Comparison of ENCODE assay signal across 37 cellular contexts in the genomic region with DNA sequence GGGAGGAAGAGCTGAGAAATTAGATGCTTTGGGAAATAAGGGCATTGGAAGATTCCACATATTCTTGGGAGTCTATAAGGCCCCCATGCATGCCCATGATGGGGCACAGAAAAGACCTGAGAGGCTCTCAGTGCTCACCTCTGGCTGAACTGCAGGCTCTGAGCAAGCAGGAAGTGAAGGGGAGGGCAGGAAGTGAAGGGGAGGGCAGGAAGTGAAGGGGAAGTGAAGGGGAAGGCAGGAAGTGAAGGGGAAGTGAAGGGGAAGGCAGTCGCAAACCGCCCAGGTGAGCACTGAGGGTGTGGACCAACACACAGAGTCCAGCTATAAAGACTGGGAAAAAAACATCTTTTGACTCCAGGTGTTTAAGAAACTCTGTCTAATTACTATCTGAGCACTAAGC. TPM values are rescaled to one million over a fixed set of nuclear protein-coding genes. Genes with fewer than 3 reads are reported as not detected.
DNase-seq lines count a peak whose midpoint lies in the region; ATAC-seq and TF ChIP-seq lines count a peak whose summit lies in the region.
"Had no signal": no experiment of that assay in that cellular context is flagged by ENCODE, and none has a peak within 500 bp of the region (broad histone marks: within the 10 kb centered on the region; RNA-seq: fewer than 3 reads in every experiment).

No MANE protein-coding gene starts in this region.

- no peaks in the 10 kb centered on the region for H3K9me2 ChIP-seq in DOHH2 (replicated peaks; ENCODE audit: control insufficient read depth, low read length)

- no peaks in the 10 kb centered on the region for H3K27me3 ChIP-seq in DOHH2 (ENCODE audit: control insufficient read depth, low read length)
- H3K27me3 ChIP-seq: brain microvascular endothelial cell, MG63, pancreas, right atrium auricular region, SJSA1, thyroid gland, uterus had no signal

- ATAC-seq in activated naive CD8-positive, alpha-beta T cell treated with anti-CD3 and anti-CD28 coated beads, Interleukin-2, amount 10 ng/mL, durations not matched to agents 7 days and 5 days (ENCODE audit: low read depth) = no peak
- no peak for ATAC-seq in natural killer cell treated with Interleukin-12 subunit alpha and Interleukin-12 subunit beta and Interleukin-15 and Interleukin-18, amount 100 ng/mL, for 72 hours
- ATAC-seq in HG03139 (IDR thresholded peaks at IDR 0.05; ENCODE audit: unreplicated experiment) (no peak), GM19397 (IDR thresholded peaks at IDR 0.05; ENCODE audit: unreplicated experiment) (no peak), GM18867 (IDR thresholded peaks at IDR 0.05; ENCODE audit: unreplicated experiment) (no peak)
- ATAC-seq: GM12878, left cardiac atrium, pancreas had no signal

- H3K9me3 Mint-ChIP-seq in activated CD4-positive, alpha-beta memory T cell treated with anti-CD3 and anti-CD28 coated beads, Interleukin-2, amount 10 ng/mL, durations not matched to agents 7 days and 5 days = peaks cover 33% of the 10 kb centered on the region
- H3K9me3 Mint-ChIP-seq in activated CD4-positive, alpha-beta memory T cell treated with anti-CD3 and anti-CD28 coated beads for 36 hours = peaks cover 34% of the 10 kb centered on the region
- H3K9me3 Mint-ChIP-seq in activated naive CD8-positive, alpha-beta T cell treated with anti-CD3 and anti-CD28 coated beads, Interleukin-2, amount 10 ng/mL, durations not matched to agents 7 days and 5 days = peaks cover 35% of the 10 kb centered on the region
- H3K9me3 Mint-ChIP-seq in natural killer cell treated with Interleukin-12 subunit alpha and Interleukin-12 subunit beta and Interleukin-15 and Interleukin-18, amount 100 ng/mL, for 72 hours = peaks cover 32% of the 10 kb centered on the region

- H4K20me1 ChIP-seq in DOHH2 (ENCODE audit: control insufficient read depth, insufficient read depth, low read depth, low read length) = no peaks in the 10 kb centered on the region

- H3K36me3 ChIP-seq in DOHH2 (ENCODE audit: control insufficient read depth, low read length) = no peaks in the 10 kb centered on the region
- H3K36me3 ChIP-seq: brain microvascular endothelial cell, MG63, pancreas, right atrium auricular region, SJSA1, thyroid gland, uterus had no signal

- H3F3A ChIP-seq in DOHH2 (ENCODE audit: control insufficient read depth, insufficient read depth) = no peaks in the 10 kb centered on the region

- no peak overlapping the region for H3K27ac ChIP-seq in DOHH2 (ENCODE audit: low read depth, low read length)
- H3K27ac ChIP-seq: brain microvascular endothelial cell, pancreas, right atrium auricular region, RWPE1, SJSA1, thyroid gland, uterus had no signal

- TF ChIP-seq CTCF in DOHH2 (IDR thresholded peaks at IDR 0.05; ENCODE audit: low read depth, low read length, poor library complexity, severe bottlenecking) = no peak

- intact Hi-C loops in activated CD4-positive, alpha-beta memory T cell treated with anti-CD3 and anti-CD28 coated beads for 36 hours (cut with micrococcal nuclease) = no loop called here

- H3K4me3 ChIP-seq in DOHH2 (ENCODE audit: low read length) = peak overlapping the region; percentile 20; the same call in 1 of the 2 replicates
- H3K4me3 ChIP-seq: GM12878, MG63, pancreas, right atrium auricular region, SJSA1, thyroid gland, uterus had no signal

- no peak overlapping the region for H3K4me3 Mint-ChIP-seq in activated CD4-positive, alpha-beta memory T cell treated with anti-CD3 and anti-CD28 coated beads, Interleukin-2, amount 10 ng/mL, durations not matched to agents 7 days and 5 days
- no peak overlapping the region for H3K4me3 Mint-ChIP-seq in activated CD4-positive, alpha-beta memory T cell treated with anti-CD3 and anti-CD28 coated beads for 36 hours
- peak overlapping the region; percentile 19 for H3K4me3 Mint-ChIP-seq in activated naive CD8-positive, alpha-beta T cell treated with anti-CD3 and anti-CD28 coated beads, Interleukin-2, amount 10 ng/mL, durations not matched to agents 7 days and 5 days
- H3K4me3 Mint-ChIP-seq in natural killer cell treated with Interleukin-12 subunit alpha and Interleukin-12 subunit beta and Interleukin-15 and Interleukin-18, amount 100 ng/mL, for 72 hours = peak overlapping the region; percentile 56
- H3K4me3 Mint-ChIP-seq: activated B cell treated with CpG ODN at 0.5 μM for 24 hours, nephron progenitor cell had no signal

- peaks cover 41% of the 10 kb centered on the region for H3K9me3 ChIP-seq in DOHH2 (ENCODE audit: control insufficient read depth, insufficient read depth, low read length)
- H3K9me3 ChIP-seq: pancreas, thyroid gland had no signal

- peak overlapping the region; percentile 34 for H3K4me2 ChIP-seq in DOHH2 (ENCODE audit: low read length)

- H3K27ac Mint-ChIP-seq in activated CD4-positive, alpha-beta memory T cell treated with anti-CD3 and anti-CD28 coated beads, Interleukin-2, amount 10 ng/mL, durations not matched to agents 7 days and 5 days = peak overlapping the region; percentile 2
- H3K27ac Mint-ChIP-seq in activated CD4-positive, alpha-beta memory T cell treated with anti-CD3 and anti-CD28 coated beads for 36 hours = no peak overlapping the region
- peak overlapping the region; percentile 45 for H3K27ac Mint-ChIP-seq in activated naive CD8-positive, alpha-beta T cell treated with anti-CD3 and anti-CD28 coated beads, Interleukin-2, amount 10 ng/mL, durations not matched to agents 7 days and 5 days
- H3K27ac Mint-ChIP-seq in natural killer cell treated with Interleukin-12 subunit alpha and Interleukin-12 subunit beta and Interleukin-15 and Interleukin-18, amount 100 ng/mL, for 72 hours = peak overlapping the region; percentile 43 to 81
- H3K27ac Mint-ChIP-seq: activated B cell treated with CpG ODN at 0.5 μM for 24 hours, nephron progenitor cell had no signal

- H3K36me3 Mint-ChIP-seq in activated CD4-positive, alpha-beta memory T cell treated with anti-CD3 and anti-CD28 coated beads, Interleukin-2, amount 10 ng/mL, durations not matched to agents 7 days and 5 days (ENCODE audit: low read depth) = peaks cover 24% of the 10 kb centered on the region
- peaks cover 12% of the 10 kb centered on the region for H3K36me3 Mint-ChIP-seq in activated CD4-positive, alpha-beta memory T cell treated with anti-CD3 and anti-CD28 coated beads for 36 hours
- H3K36me3 Mint-ChIP-seq in activated naive CD8-positive, alpha-beta T cell treated with anti-CD3 and anti-CD28 coated beads, Interleukin-2, amount 10 ng/mL, durations not matched to agents 7 days and 5 days = peaks cover 16% of the 10 kb centered on the region
- peaks cover 32% of the 10 kb centered on the region for H3K36me3 Mint-ChIP-seq in natural killer cell treated with Interleukin-12 subunit alpha and Interleukin-12 subunit beta and Interleukin-15 and Interleukin-18, amount 100 ng/mL, for 72 hours

- DNase-seq in activated CD4-positive, alpha-beta memory T cell treated with anti-CD3 and anti-CD28 coated beads, Interleukin-2, amount 10 ng/mL, durations not matched to agents 7 days and 5 days = no peak
- no peak for DNase-seq in activated CD4-positive, alpha-beta memory T cell treated with anti-CD3 and anti-CD28 coated beads for 36 hours
- no peak for DNase-seq in activated naive CD8-positive, alpha-beta T cell treated with anti-CD3 and anti-CD28 coated beads, Interleukin-2, amount 10 ng/mL, durations not matched to agents 7 days and 5 days
- no peak for DNase-seq in natural killer cell treated with Interleukin-12 subunit alpha and Interleukin-12 subunit beta and Interleukin-15 and Interleukin-18, amount 100 ng/mL, for 72 hours (ENCODE audit: low spot score)
- DNase-seq: 8988T; activated B cell treated with CpG ODN at 0.5 μM for 24 hours; activated CD4-positive, alpha-beta T cell treated with anti-CD3 and anti-CD28 coated beads, Interleukin-2, amount 50 U/mL, for 4 hours; activated CD8-positive, alpha-beta memory T cell treated with anti-CD3 and anti-CD28 coated beads, Interleukin-2, amount 50 U/mL, for 48 hours; activated effector memory CD4-positive, alpha-beta T cell treated with Interleukin-2 at 50 U/mL for 16 hours; amygdala; brain microvascular endothelial cell; HCEC 1CT; hippocampal formation; KG1; left cardiac atrium; MG63; NCI-H1105 treated with DMSO at 0.1 percent for 48 hours; NCI-H187 treated with DMSO at 0.1 percent for 48 hours; NCI-H524; nephron progenitor cell; OCI-M1; pancreas; stimulated activated CD4-positive, alpha-beta T cell treated with anti-CD3 and anti-CD28 coated beads, Interleukin-2, amount 100 ng/mL, for 24 hours; T-helper 1 cell; thyroid gland; uterus had no signal

- CTCF ChIA-PET in activated CD4-positive, alpha-beta memory T cell treated with anti-CD3 and anti-CD28 coated beads, Interleukin-2, amount 10 ng/mL, durations not matched to agents 7 days and 5 days (lab: Charles Lee) = no interaction called here
- CTCF ChIA-PET in activated CD4-positive, alpha-beta memory T cell treated with anti-CD3 and anti-CD28 coated beads for 36 hours (lab: Charles Lee) = no interaction called here

- H3K4me1 ChIP-seq in DOHH2 (ENCODE audit: control insufficient read depth, low read length) = peaks cover 12% of the 10 kb centered on the region
- H3K4me1 ChIP-seq: pancreas, right atrium auricular region, SJSA1, thyroid gland, uterus had no signal

- H3K79me2 ChIP-seq in DOHH2 (ENCODE audit: control insufficient read depth, low read length) = no peaks in the 10 kb centered on the region

- POLR2A ChIA-PET in activated CD4-positive, alpha-beta memory T cell treated with anti-CD3 and anti-CD28 coated beads, Interleukin-2, amount 10 ng/mL, durations not matched to agents 7 days and 5 days (lab: Charles Lee) = no interaction called here
- POLR2A ChIA-PET in activated CD4-positive, alpha-beta memory T cell treated with anti-CD3 and anti-CD28 coated beads for 36 hours (lab: Charles Lee) = no interaction called here
- POLR2A ChIA-PET in activated naive CD8-positive, alpha-beta T cell treated with anti-CD3 and anti-CD28 coated beads, Interleukin-2, amount 10 ng/mL, durations not matched to agents 7 days and 5 days (lab: Charles Lee) = no interaction called here

- peaks cover 22% of the 10 kb centered on the region for H3K27me3 Mint-ChIP-seq in activated CD4-positive, alpha-beta memory T cell treated with anti-CD3 and anti-CD28 coated beads, Interleukin-2, amount 10 ng/mL, durations not matched to agents 7 days and 5 days
- no peaks in the 10 kb centered on the region for H3K27me3 Mint-ChIP-seq in activated CD4-positive, alpha-beta memory T cell treated with anti-CD3 and anti-CD28 coated beads for 36 hours
- no peaks in the 10 kb centered on the region for H3K27me3 Mint-ChIP-seq in activated naive CD8-positive, alpha-beta T cell treated with anti-CD3 and anti-CD28 coated beads, Interleukin-2, amount 10 ng/mL, durations not matched to agents 7 days and 5 days
- H3K27me3 Mint-ChIP-seq in natural killer cell treated with Interleukin-12 subunit alpha and Interleukin-12 subunit beta and Interleukin-15 and Interleukin-18, amount 100 ng/mL, for 72 hours = peaks cover 0 to 4% of the 10 kb centered on the region in 2 donors

- peaks cover 14% of the 10 kb centered on the region for H3K4me1 Mint-ChIP-seq in activated CD4-positive, alpha-beta memory T cell treated with anti-CD3 and anti-CD28 coated beads, Interleukin-2, amount 10 ng/mL, durations not matched to agents 7 days and 5 days
- H3K4me1 Mint-ChIP-seq in activated CD4-positive, alpha-beta memory T cell treated with anti-CD3 and anti-CD28 coated beads for 36 hours (ENCODE audit: low read depth) = peaks cover 18% of the 10 kb centered on the region
- H3K4me1 Mint-ChIP-seq in activated naive CD8-positive, alpha-beta T cell treated with anti-CD3 and anti-CD28 coated beads, Interleukin-2, amount 10 ng/mL, durations not matched to agents 7 days and 5 days = peaks cover 8% of the 10 kb centered on the region
- H3K4me1 Mint-ChIP-seq in natural killer cell treated with Interleukin-12 subunit alpha and Interleukin-12 subunit beta and Interleukin-15 and Interleukin-18, amount 100 ng/mL, for 72 hours (ENCODE audit: low read depth in 2 of 2) = peaks cover 24 to 30% of the 10 kb centered on the region in 2 donors

RNA-seq across cellular contexts. Expression of gene KRTAP10-9, which starts 3.5 kb away (rescaled TPM):
- not detected for total RNA-seq in activated CD4-positive, alpha-beta memory T cell treated with anti-CD3 and anti-CD28 coated beads, Interleukin-2, amount 10 ng/mL, durations not matched to agents 7 days and 5 days
- not detected for total RNA-seq in activated CD4-positive, alpha-beta memory T cell treated with anti-CD3 and anti-CD28 coated beads for 36 hours
- total RNA-seq in activated naive CD8-positive, alpha-beta T cell treated with anti-CD3 and anti-CD28 coated beads, Interleukin-2, amount 10 ng/mL, durations not matched to agents 7 days and 5 days = not detected
- total RNA-seq in natural killer cell treated with Interleukin-12 subunit alpha and Interleukin-12 subunit beta and Interleukin-15 and Interleukin-18, amount 100 ng/mL, for 72 hours = not detected
- total RNA-seq: activated B cell treated with CpG ODN at 0.5 μM for 24 hours, cerebellum, GM12878, left cardiac atrium, lung microvascular endothelial cell, mononuclear cell, pancreas, right atrium auricular region, SJSA1, thyroid gland, uterus had no signal

RNA-seq across cellular contexts. Expression of gene KRTAP10-10, which starts 6.7 kb away (rescaled TPM):
- total RNA-seq in activated CD4-positive, alpha-beta memory T cell treated with anti-CD3 and anti-CD28 coated beads, Interleukin-2, amount 10 ng/mL, durations not matched to agents 7 days and 5 days = not detected
- total RNA-seq in activated CD4-positive, alpha-beta memory T cell treated with anti-CD3 and anti-CD28 coated beads for 36 hours = not detected
- total RNA-seq in activated naive CD8-positive, alpha-beta T cell treated with anti-CD3 and anti-CD28 coated beads, Interleukin-2, amount 10 ng/mL, durations not matched to agents 7 days and 5 days = not detected
- total RNA-seq in natural killer cell treated with Interleukin-12 subunit alpha and Interleukin-12 subunit beta and Interleukin-15 and Interleukin-18, amount 100 ng/mL, for 72 hours = not detected
- total RNA-seq: activated B cell treated with CpG ODN at 0.5 μM for 24 hours, cerebellum, GM12878, left cardiac atrium, lung microvascular endothelial cell, mononuclear cell, pancreas, right atrium auricular region, SJSA1, thyroid gland, uterus had no signal

RNA-seq across cellular contexts. Expression of gene KRTAP10-11, which starts 15.8 kb away (rescaled TPM):
- total RNA-seq in activated CD4-positive, alpha-beta memory T cell treated with anti-CD3 and anti-CD28 coated beads, Interleukin-2, amount 10 ng/mL, durations not matched to agents 7 days and 5 days = not detected
- not detected for total RNA-seq in activated CD4-positive, alpha-beta memory T cell treated with anti-CD3 and anti-CD28 coated beads for 36 hours
- total RNA-seq in activated naive CD8-positive, alpha-beta T cell treated with anti-CD3 and anti-CD28 coated beads, Interleukin-2, amount 10 ng/mL, durations not matched to agents 7 days and 5 days = not detected
- total RNA-seq in natural killer cell treated with Interleukin-12 subunit alpha and Interleukin-12 subunit beta and Interleukin-15 and Interleukin-18, amount 100 ng/mL, for 72 hours = not detected
- total RNA-seq: activated B cell treated with CpG ODN at 0.5 μM for 24 hours, cerebellum, GM12878, left cardiac atrium, lung microvascular endothelial cell, mononuclear cell, pancreas, right atrium auricular region, SJSA1, thyroid gland, uterus had no signal

RNA-seq across cellular contexts. Expression of gene KRTAP10-8, which starts 18.6 kb away (rescaled TPM):
- not detected for total RNA-seq in activated CD4-positive, alpha-beta memory T cell treated with anti-CD3 and anti-CD28 coated beads, Interleukin-2, amount 10 ng/mL, durations not matched to agents 7 days and 5 days
- not detected for total RNA-seq in activated CD4-positive, alpha-beta memory T cell treated with anti-CD3 and anti-CD28 coated beads for 36 hours
- total RNA-seq in activated naive CD8-positive, alpha-beta T cell treated with anti-CD3 and anti-CD28 coated beads, Interleukin-2, amount 10 ng/mL, durations not matched to agents 7 days and 5 days = not detected
- total RNA-seq in natural killer cell treated with Interleukin-12 subunit alpha and Interleukin-12 subunit beta and Interleukin-15 and Interleukin-18, amount 100 ng/mL, for 72 hours = not detected
- total RNA-seq: activated B cell treated with CpG ODN at 0.5 μM for 24 hours, cerebellum, GM12878, left cardiac atrium, lung microvascular endothelial cell, mononuclear cell, pancreas, right atrium auricular region, SJSA1, thyroid gland, uterus had no signal

RNA-seq across cellular contexts. Expression of gene KRTAP12-4, which starts 24.0 kb away (rescaled TPM):
- not detected for total RNA-seq in activated CD4-positive, alpha-beta memory T cell treated with anti-CD3 and anti-CD28 coated beads, Interleukin-2, amount 10 ng/mL, durations not matched to agents 7 days and 5 days
- not detected for total RNA-seq in activated CD4-positive, alpha-beta memory T cell treated with anti-CD3 and anti-CD28 coated beads for 36 hours
- not detected for total RNA-seq in activated naive CD8-positive, alpha-beta T cell treated with anti-CD3 and anti-CD28 coated beads, Interleukin-2, amount 10 ng/mL, durations not matched to agents 7 days and 5 days
- total RNA-seq in natural killer cell treated with Interleukin-12 subunit alpha and Interleukin-12 subunit beta and Interleukin-15 and Interleukin-18, amount 100 ng/mL, for 72 hours = not detected
- total RNA-seq: activated B cell treated with CpG ODN at 0.5 μM for 24 hours, cerebellum, GM12878, left cardiac atrium, lung microvascular endothelial cell, mononuclear cell, pancreas, right atrium auricular region, SJSA1, thyroid gland, uterus had no signal

Comparison
In these comparisons a context has a peak if more than half of its experiments do, and no peak if none do; other contexts are left out.
1. H3K4me3 Mint-ChIP-seq: peak in activated naive CD8-positive, alpha-beta T cell treated with anti-CD3 and anti-CD28 coated beads, Interleukin-2, amount 10 ng/mL, durations not matched to agents 7 days and 5 days (single experiment) and natural killer cell treated with Interleukin-12 subunit alpha and Interleukin-12 subunit beta and Interleukin-15 and Interleukin-18, amount 100 ng/mL, for 72 hours (single experiment); none in activated CD4-positive, alpha-beta memory T cell treated with anti-CD3 and anti-CD28 coated beads, Interleukin-2, amount 10 ng/mL, durations not matched to agents 7 days and 5 days (single experiment) and activated CD4-positive, alpha-beta memory T cell treated with anti-CD3 and anti-CD28 coated beads for 36 hours (single experiment).